ENCODE assay signal across 11 cellular contexts in the genomic region with DNA sequence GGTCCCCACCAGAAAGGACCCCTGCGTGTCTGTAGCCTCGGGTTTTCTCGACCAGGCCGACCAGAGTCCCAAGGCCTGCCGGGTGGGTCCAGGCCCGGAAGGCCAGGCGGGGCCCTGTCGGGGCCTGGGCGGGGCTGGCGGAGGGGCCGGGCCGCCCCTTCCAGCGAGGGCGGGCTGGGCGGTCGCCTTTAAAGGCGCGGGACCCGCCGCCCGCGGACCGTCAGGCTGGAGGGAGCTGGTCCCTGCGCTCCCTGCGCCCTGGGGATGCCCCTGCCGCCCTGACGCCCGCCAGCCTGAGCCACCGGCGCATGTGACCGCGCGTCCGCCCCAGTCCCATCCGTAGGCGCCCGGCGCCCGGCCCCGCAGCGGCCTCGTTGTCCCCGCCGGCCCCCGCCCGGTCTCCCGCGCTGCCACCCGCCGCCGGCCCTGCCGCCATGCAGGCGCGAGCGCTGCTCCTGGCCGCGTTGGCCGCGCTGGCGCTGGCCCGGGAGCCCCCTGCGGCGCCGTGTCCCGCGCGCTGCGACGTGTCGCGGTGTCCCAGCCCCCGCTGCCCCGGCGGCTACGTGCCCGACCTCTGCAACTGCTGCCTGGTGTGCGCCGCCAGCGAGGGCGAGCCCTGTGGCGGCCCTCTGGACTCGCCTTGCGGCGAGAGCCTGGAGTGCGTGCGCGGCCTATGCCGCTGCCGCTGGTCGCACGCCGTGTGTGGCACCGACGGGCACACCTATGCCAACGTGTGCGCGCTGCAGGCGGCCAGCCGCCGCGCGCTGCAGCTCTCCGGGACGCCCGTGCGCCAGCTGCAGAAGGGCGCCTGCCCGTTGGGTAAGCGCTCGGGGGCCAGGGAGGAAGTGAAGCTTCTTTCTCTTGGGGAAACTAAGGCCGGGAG. TPM values are rescaled to one million over a fixed set of nuclear protein-coding genes. Genes with fewer than 3 reads are reported as not detected.
DNase-seq lines count a peak whose midpoint lies in the region; ATAC-seq and TF ChIP-seq lines count a peak whose summit lies in the region.
"Had no signal": no experiment of that assay in that cellular context is flagged by ENCODE, and none has a peak within 500 bp of the region (broad histone marks: within the 10 kb centered on the region; RNA-seq: fewer than 3 reads in every experiment).

Gene HTRA3 (plus strand): TSS at position 220 of the 883 bp plus-strand sequence. CDS start 215 bp downstream, at position 435.

- peaks cover 4% of the 10 kb centered on the region for H3K4me1 ChIP-seq in ACC112 (ENCODE audit: control insufficient read depth, insufficient read depth, low read length, unreplicated experiment)
- peaks cover 58 to 81% (median 74%) of the 10 kb centered on the region in 4 donors for H3K4me1 ChIP-seq in esophagus muscularis mucosa
- peaks cover 5 to 63% of the 10 kb centered on the region in 2 donors for H3K4me1 ChIP-seq in muscle layer of duodenum (ENCODE audit: control insufficient read depth in 1 of 2, insufficient read depth in 2 of 2, low read length in 2 of 2)

- H3K79me2 ChIP-seq in ACC112 (ENCODE audit: control insufficient read depth, insufficient read depth, low read length, unreplicated experiment) = no peaks in the 10 kb centered on the region

- TF ChIP-seq CTCF in NB4 (IDR thresholded peaks at IDR 0.05; ENCODE audit: low read depth, low read length) = no peak
- peak in 2 of 3 experiments; percentile 3 to 9 for TF ChIP-seq CTCF in esophagus muscularis mucosa (IDR thresholded peaks at IDR 0.05)

- TF ChIP-seq POLR2A in NB4 (IDR thresholded peaks at IDR 0.05; ENCODE audit: extremely low read depth, insufficient read length) (peak; percentile 88), esophagus muscularis mucosa (IDR thresholded peaks at IDR 0.05; ENCODE audit: low read depth) (peak; percentile 69)

- H2AFZ ChIP-seq in ACC112 (ENCODE audit: low read length, unreplicated experiment) = peak within 1 kb of the TSS; percentile 77

- ATAC-seq in HG03135 (IDR thresholded peaks at IDR 0.05; ENCODE audit: unreplicated experiment) = no peak
- ATAC-seq: natural killer cell had no signal

- H3K27ac ChIP-seq in ACC112 (ENCODE audit: low read depth, low read length) (no peak within 1 kb of the TSS), esophagus muscularis mucosa (replicated peaks in 1 of 4) (peak within 1 kb of the TSS; percentile 71 to 81 (median 78)), muscle layer of duodenum (ENCODE audit: low read length) (no peak within 1 kb of the TSS)
- H3K27ac ChIP-seq: HL-60 had no signal

- intact Hi-C loops in esophagus muscularis mucosa (cut with DNase I) = no loop called here
- intact Hi-C loops in head of caudate nucleus (cut with DNase I) = no loop called here

- no peaks in the 10 kb centered on the region for H3K36me3 ChIP-seq in ACC112 (ENCODE audit: insufficient read depth, low read length)
- H3K36me3 ChIP-seq in esophagus muscularis mucosa = no peaks in the 10 kb centered on the region
- H3K36me3 ChIP-seq in muscle layer of duodenum (ENCODE audit: control insufficient read depth in 1 of 2, insufficient read depth in 2 of 2, low read length in 2 of 2) = no peaks in the 10 kb centered on the region

- H3K27me3 ChIP-seq in ACC112 (ENCODE audit: insufficient read depth, low read length) (peaks cover 15% of the 10 kb centered on the region), esophagus muscularis mucosa (peaks cover 0 to 12% (median 0%) of the 10 kb centered on the region in 4 donors), muscle layer of duodenum (ENCODE audit: low read depth, low read length) (no peaks in the 10 kb centered on the region)

- H3K4me3 ChIP-seq in ACC112 (ENCODE audit: low read depth, low read length) (peak within 1 kb of the TSS; percentile 78), NB4 (ENCODE audit: low read depth, low read length) (peak within 1 kb of the TSS; percentile 54), esophagus muscularis mucosa (peak within 1 kb of the TSS; percentile 59 to 72 (median 69)), muscle layer of duodenum (ENCODE audit: low read depth in 1 of 2, low read length in 2 of 2) (peak within 1 kb of the TSS; percentile 27 to 76)

- H3K9me3 ChIP-seq in esophagus muscularis mucosa (no peaks in the 10 kb centered on the region), muscle layer of duodenum (ENCODE audit: control insufficient read depth in 1 of 2, low read length in 2 of 2) (no peaks in the 10 kb centered on the region)

- 11% methylated on average over 22 of the region's 111 CpGs for WGBS in esophagus muscularis mucosa

- no peak for TF ChIP-seq EP300 in esophagus muscularis mucosa (IDR thresholded peaks at IDR 0.05)

- DNase-seq in NB4 (ENCODE audit: low read depth) (peak; percentile 87), esophagus muscularis mucosa (ENCODE audit: extremely low spot score) (no peak), midbrain (lab: John Stamatoyannopoulos, UW) (no peak), NCI-H2029 (lab: John Stamatoyannopoulos, UW) (no peak), head of caudate nucleus (no peak)
- DNase-seq: natural killer cell had no signal

RNA-seq across cellular contexts. Expression of gene HTRA3, which starts in this region (rescaled TPM):
- total RNA-seq in esophagus muscularis mucosa = 10 to 100 TPM; 56.1 to 82.2 (median 67.2) TPM
- total RNA-seq: activated CD8-positive, alpha-beta memory T cell treated with anti-CD3 and anti-CD28 coated beads for 36 hours; natural killer cell had no signal

Comparison
In these comparisons a context has a peak if more than half of its experiments do, and no peak if none do; other contexts are left out.
1. H3K27ac ChIP-seq: peak in esophagus muscularis mucosa (4 of 4); none in ACC112 (single experiment) and muscle layer of duodenum (single experiment).
2. Peak in every context shown above with its lines, with median percentiles within 50 percentile points of each other: H3K4me3 ChIP-seq.